In the genomic region with DNA sequence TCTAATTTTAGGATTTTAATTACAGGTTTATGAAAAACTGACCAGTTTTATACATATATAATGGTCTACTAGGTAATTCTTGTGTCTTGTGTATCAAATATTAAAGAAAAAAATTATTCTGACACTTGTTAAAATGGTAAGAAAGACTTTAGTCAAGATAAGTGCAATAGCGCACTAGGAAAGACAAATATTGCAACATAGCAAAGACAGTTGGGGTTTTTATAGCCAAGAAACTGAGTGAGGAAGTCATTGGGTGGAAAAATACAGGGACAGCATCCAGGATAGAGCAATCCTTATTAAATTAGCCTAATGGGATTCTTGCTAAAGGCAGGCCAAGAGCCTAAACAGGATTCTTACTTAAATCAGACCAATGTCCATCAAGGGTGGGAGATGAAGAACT, we compare ENCODE assay signal across 18 cellular contexts.
DNase-seq lines count a peak whose midpoint lies in the region; ATAC-seq, FAIRE-seq and TF ChIP-seq lines count a peak whose summit lies in the region.
"Had no signal": no experiment of that assay in that cellular context is flagged by ENCODE, and none has a peak within 500 bp of the region (broad histone marks: within the 10 kb centered on the region; RNA-seq: fewer than 3 reads in every experiment).

No MANE protein-coding gene starts in this region.

- H2AFZ ChIP-seq in IMR-90 (replicated peaks; ENCODE audit: low read length, poor library complexity): no peak overlapping the region

- no peak overlapping the region for H3K14ac ChIP-seq in IMR-90 (replicated peaks; ENCODE audit: low read depth, low read length)

- no peak overlapping the region for H3K4me2 ChIP-seq in IMR-90 (ENCODE audit: low read depth, low read length)

- H3K27me3 ChIP-seq in IMR-90 (ENCODE audit: control insufficient read depth, insufficient read depth, low read length) (peaks cover 1% of the 10 kb centered on the region; the same call in 1 of the 2 replicates), pancreas (no peaks in the 10 kb centered on the region)

- H3K4ac ChIP-seq in IMR-90 (ENCODE audit: low read depth, low read length): no peak overlapping the region

- H2AK5ac ChIP-seq in IMR-90 (ENCODE audit: low read depth, low read length): no peak overlapping the region

- BruUV-seq in IMR-90 (replicated peaks; lab: Mats Ljungman, UMichigan) (no TSS peak), Calu3 (replicated peaks; lab: Mats Ljungman, UMichigan) (no TSS peak)

- H3K9ac ChIP-seq in IMR-90 (ENCODE audit: low read depth, low read length): no peak overlapping the region

- no peaks in the 10 kb centered on the region for H3K9me1 ChIP-seq in IMR-90 (ENCODE audit: insufficient read depth, low read length)

- POLR2A ChIA-PET in IMR-90 (lab: Charles Lee; ENCODE audit: unreplicated experiment): no interaction called here

- DNase-seq in IMR-90: no peak
- DNase-seq in NOMO-1 treated with DMSO at 0.1 percent for 48 hours (lab: John Stamatoyannopoulos, UW; ENCODE audit: unreplicated experiment): peak; percentile 54
- DNase-seq in iris pigment epithelial cell (ENCODE audit: low read depth): peak; percentile 2
- no peak for DNase-seq in pancreas
- no peak for DNase-seq in osteocyte (ENCODE audit: extremely low spot score, unreplicated experiment)
- DNase-seq in Calu3: no peak
- no peak for DNase-seq in activated CD4-positive, alpha-beta T cell treated with anti-CD3 and anti-CD28 coated beads for 4 hours
- DNase-seq: COR-L47; DMS153; EL; GOT3; NCI-H187 treated with DMSO at 0.1 percent for 48 hours; NCI-H345; NCI-H69; NK-92 treated with Interleukin-12 subunit alpha and Interleukin-12 subunit beta, amount 100 ng/mL, for 24 hours had no signal

- no peak overlapping the region for H2BK5ac ChIP-seq in IMR-90 (ENCODE audit: low read depth, low read length, poor library complexity, severe bottlenecking)

- no peaks in the 10 kb centered on the region for H3K79me1 ChIP-seq in IMR-90 (ENCODE audit: low read depth in 1 of 2, low read length in 2 of 2)

- H3K4me3 Mint-ChIP-seq in osteocyte (ENCODE audit: unreplicated experiment) (no peak overlapping the region), Calu3 (ENCODE audit: low read depth, unreplicated experiment) (no peak overlapping the region)
- H3K4me3 Mint-ChIP-seq: CD14-positive monocyte had no signal

- no peak overlapping the region for H2BK15ac ChIP-seq in IMR-90 (ENCODE audit: low read depth, low read length)

- H3K27me3 Mint-ChIP-seq in osteocyte (ENCODE audit: unreplicated experiment): peaks cover 37% of the 10 kb centered on the region
- no peaks in the 10 kb centered on the region for H3K27me3 Mint-ChIP-seq in Calu3 (ENCODE audit: unreplicated experiment)

- H3K36me3 ChIP-seq in IMR-90 (ENCODE audit: control insufficient read depth, insufficient read depth, low read length): no peaks in the 10 kb centered on the region
- H3K36me3 ChIP-seq in pancreas: no peaks in the 10 kb centered on the region

- H3K27ac ChIP-seq in IMR-90 (ENCODE audit: insufficient read depth, low read length) (no peak overlapping the region), pancreas (no peak overlapping the region)

- 100% methylated on average over 1 of the region's 1 CpG; no CpG with 5 or more reads in 1 of the 2 experiments for WGBS in IMR-90 (ENCODE audit: extremely low coverage in 2 of 2, insufficient read length in 1 of 2), 2 experiments
- WGBS in pancreas, 2 donors: 23 to 43% methylated on average over 1 of the region's 1 CpG

- H3K4me1 Mint-ChIP-seq in osteocyte (ENCODE audit: unreplicated experiment): no peaks in the 10 kb centered on the region
- H3K4me1 Mint-ChIP-seq in Calu3 (ENCODE audit: low read depth, unreplicated experiment): peaks cover 8% of the 10 kb centered on the region
- H3K4me1 Mint-ChIP-seq: CD14-positive monocyte had no signal

- no peak for FAIRE-seq in pancreas (lab: Jason Lieb, UNC)

- ATAC-seq in IMR-90 (ENCODE audit: low read depth) (no peak), pancreas (peak in 3 of 4 donors; percentile 31 to 71 (median 51))
- ATAC-seq: Panc1, SK-N-SH treated with all-trans-retinoic acid at 6 μM for 48 hours had no signal

- H4K91ac ChIP-seq in IMR-90 (ENCODE audit: insufficient read depth, low read depth, low read length): no peak overlapping the region

- H3K18ac ChIP-seq in IMR-90 (ENCODE audit: low read depth, low read length): no peak overlapping the region

- no peak overlapping the region for H2AK9ac ChIP-seq in IMR-90 (replicated peaks; ENCODE audit: low read depth, low read length, poor library complexity)

- no peaks in the 10 kb centered on the region for H4K20me1 ChIP-seq in IMR-90 (ENCODE audit: insufficient read depth, low read length)

- H3K56ac ChIP-seq in IMR-90 (ENCODE audit: extremely low read depth, insufficient read depth, low read length): no peak overlapping the region

- CTCF ChIA-PET in IMR-90 (lab: Yijun Ruan, JAX): interaction anchor here (0.6 kb wide), 1 partner anchor 288 kb away, joined by 4 read pairs; no protein-coding TSS in a partner anchor
- CTCF ChIA-PET in Calu3 (lab: Charles Lee): no interaction called here

- H2BK120ac ChIP-seq in IMR-90 (ENCODE audit: low read depth, low read length): no peak overlapping the region

- no peak overlapping the region for H2BK20ac ChIP-seq in IMR-90 (ENCODE audit: low read depth, low read length)

- no peak overlapping the region for H3K23ac ChIP-seq in IMR-90 (ENCODE audit: low read depth, low read length)

- no peak overlapping the region for H4K5ac ChIP-seq in IMR-90 (ENCODE audit: low read depth, low read length)

- no peaks in the 10 kb centered on the region for H3K36me3 Mint-ChIP-seq in osteocyte (ENCODE audit: unreplicated experiment)
- H3K36me3 Mint-ChIP-seq in Calu3 (ENCODE audit: insufficient read depth, unreplicated experiment): no peaks in the 10 kb centered on the region
- H3K36me3 Mint-ChIP-seq: CD14-positive monocyte had no signal

- no peaks in the 10 kb centered on the region for H3K9me3 ChIP-seq in IMR-90 (ENCODE audit: control insufficient read depth, insufficient read depth, low read length)
- H3K9me3 ChIP-seq in pancreas: no peaks in the 10 kb centered on the region

- H3K9me3 Mint-ChIP-seq in osteocyte (ENCODE audit: unreplicated experiment) (no peaks in the 10 kb centered on the region), Calu3 (ENCODE audit: low read depth, unreplicated experiment) (no peaks in the 10 kb centered on the region)

- dilution Hi-C loops in IMR-90 (cut with HindIII; ENCODE audit: low sequenced_read_pairs, unreplicated experiment): no loop called here

- H3K4me3 ChIP-seq in IMR-90 (ENCODE audit: insufficient read depth, low read depth, low read length): no peak overlapping the region
- H3K4me3 ChIP-seq in pancreas: no peak overlapping the region

- H3K4me1 ChIP-seq in IMR-90 (ENCODE audit: control insufficient read depth, insufficient read depth, low read length): no peaks in the 10 kb centered on the region
- H3K4me1 ChIP-seq in pancreas: no peaks in the 10 kb centered on the region

- TF ChIP-seq RAD21 in IMR-90 (IDR thresholded peaks at IDR 0.05; ENCODE audit: low read length): no peak

- no peak overlapping the region for H4K8ac ChIP-seq in IMR-90 (ENCODE audit: low read depth in 2 of 2, low read length in 2 of 2)

- intact Hi-C loops in IMR-90 (cut with micrococcal nuclease) (no loop called here), pancreas (cut with DNase I) (no loop called here), Calu3 (cut with micrococcal nuclease; ENCODE audit: unreplicated experiment) (loop anchor here (5.0 kb wide), 1 partner anchor 33 kb away; no protein-coding TSS in a partner anchor)

- in situ Hi-C loops in IMR-90 (cut with MboI; ENCODE audit: low sequenced_read_pairs): no loop called here

- TF ChIP-seq POLR2A in IMR-90 (IDR thresholded peaks at IDR 0.05; ENCODE audit: low read depth, low read length): no peak

- H3K27ac Mint-ChIP-seq in osteocyte (ENCODE audit: unreplicated experiment) (no peak overlapping the region), Calu3 (ENCODE audit: unreplicated experiment) (no peak overlapping the region)
- H3K27ac Mint-ChIP-seq: CD14-positive monocyte had no signal

- TF ChIP-seq CTCF in IMR-90 (conservative IDR thresholded peaks at IDR 0.05; ENCODE audit: low read depth, low read length) (no peak), pancreas (IDR thresholded peaks at IDR 0.05) (no peak), osteocyte (IDR thresholded peaks at IDR 0.05) (no peak), Calu3 (IDR thresholded peaks at IDR 0.05; ENCODE audit: unreplicated experiment) (no peak)

TF ChIP-seq in IMR-90, 13 proteins besides CTCF, POLR2A, EP300 and RAD21:
- TF ChIP-seq CEBPB (IDR thresholded peaks at IDR 0.05; ENCODE audit: low read depth, low read length) (peak; percentile 22; the same call in 1 of the 2 replicates), RCOR1 (IDR thresholded peaks at IDR 0.05; ENCODE audit: insufficient replicate concordance, low read length) (no peak)

Comparison
In these comparisons a context has a peak if more than half of its experiments do, and no peak if none do; other contexts are left out.
1. DNase-seq: peak in NOMO-1 treated with DMSO at 0.1 percent for 48 hours (single experiment) and iris pigment epithelial cell (single experiment); none in IMR-90 (single experiment), pancreas (0 of 6), osteocyte (single experiment), Calu3 (single experiment) and activated CD4-positive, alpha-beta T cell treated with anti-CD3 and anti-CD28 coated beads for 4 hours (0 of 2).